Comparison of ENCODE assay signal across 18 cellular contexts in genomic region chr14:24378327-24378726, GRCh38. TPM values are rescaled to one million over a fixed set of nuclear protein-coding genes. Genes with fewer than 3 reads are reported as not detected.
"Had no signal": no experiment of that assay in that cellular context is flagged by ENCODE, and none has a peak within 500 bp of the region (broad histone marks: within the 10 kb centered on the region; RNA-seq: fewer than 3 reads in every experiment).

No MANE protein-coding gene starts in this region.

- ATAC-seq: activated T-helper 17 cell treated with anti-CD3 and anti-CD28 coated beads, Interleukin-2, amount 50 U/mL, for 72 hours; natural killer cell; T-cell had no signal

- DNase-seq: activated CD4-positive, alpha-beta T cell treated with anti-CD3 and anti-CD28 coated beads for 1 hour; activated CD4-positive, alpha-beta T cell treated with anti-CD3 and anti-CD28 coated beads, Interleukin-2, amount 50 U/mL, for 1 hour; activated T-cell treated with anti-CD3 and anti-CD28 coated beads, Interleukin-2, amount 50 U/mL, for 1 hour; colonic mucosa; hypothalamus; left ventricle myocardium inferior; natural killer cell; stimulated activated CD4-positive, alpha-beta T cell treated with anti-CD3 and anti-CD28 coated beads, Interleukin-12 subunit alpha, Interleukin-12 subunit beta, amount 100 ng/mL, for 4 hours; T-cell; upper lobe of left lung had no signal

- H3K36me3 Mint-ChIP-seq: activated naive CD8-positive, alpha-beta T cell; natural killer cell; T-cell had no signal

- H3K4me3 ChIP-seq: adrenal gland, ascending aorta, colonic mucosa, gastroesophageal sphincter, left ventricle myocardium inferior, ovary, upper lobe of left lung had no signal

- H3K4me3 Mint-ChIP-seq: activated naive CD8-positive, alpha-beta T cell; activated T-helper 17 cell treated with anti-CD3 and anti-CD28 coated beads, Interleukin-2, amount 50 U/mL, for 72 hours; natural killer cell; T-cell; T-helper 2 cell treated with Interferon-gamma antibody and Interleukin-4, amounts not matched to agents 5 μg/mL and 100 μg/mL, for 36 hours had no signal

- H3K9me3 Mint-ChIP-seq: activated T-helper 17 cell treated with anti-CD3 and anti-CD28 coated beads, Interleukin-2, amount 50 U/mL, for 72 hours; natural killer cell; T-cell; T-helper 2 cell treated with Interferon-gamma antibody and Interleukin-4, amounts not matched to agents 5 μg/mL and 100 μg/mL, for 36 hours had no signal

- H3K4me1 ChIP-seq: adrenal gland, ascending aorta, colonic mucosa had no signal

- H3K27ac ChIP-seq: adrenal gland, ascending aorta, colonic mucosa, left ventricle myocardium inferior, neutrophil, ovary, upper lobe of left lung had no signal

- H3K27me3 ChIP-seq: adrenal gland, ascending aorta, colonic mucosa, gastroesophageal sphincter, ovary, upper lobe of left lung had no signal

- H3K36me3 ChIP-seq: adrenal gland, colonic mucosa, neutrophil, ovary had no signal

- H3K9me3 ChIP-seq: adrenal gland, ascending aorta, colonic mucosa, gastroesophageal sphincter, left ventricle myocardium inferior, neutrophil, ovary, upper lobe of left lung had no signal

- H3K4me1 Mint-ChIP-seq: activated T-helper 17 cell treated with anti-CD3 and anti-CD28 coated beads, Interleukin-2, amount 50 U/mL, for 72 hours; natural killer cell; T-cell had no signal

- H3K27ac Mint-ChIP-seq: activated naive CD8-positive, alpha-beta T cell; activated T-helper 17 cell treated with anti-CD3 and anti-CD28 coated beads, Interleukin-2, amount 50 U/mL, for 72 hours; natural killer cell; T-cell; T-helper 2 cell treated with Interferon-gamma antibody and Interleukin-4, amounts not matched to agents 5 μg/mL and 100 μg/mL, for 36 hours had no signal

RNA-seq across cellular contexts. Expression of gene NFATC4, which starts 10.3 kb away (rescaled TPM):
- total RNA-seq: natural killer cell had no signal
